In the genomic region with DNA sequence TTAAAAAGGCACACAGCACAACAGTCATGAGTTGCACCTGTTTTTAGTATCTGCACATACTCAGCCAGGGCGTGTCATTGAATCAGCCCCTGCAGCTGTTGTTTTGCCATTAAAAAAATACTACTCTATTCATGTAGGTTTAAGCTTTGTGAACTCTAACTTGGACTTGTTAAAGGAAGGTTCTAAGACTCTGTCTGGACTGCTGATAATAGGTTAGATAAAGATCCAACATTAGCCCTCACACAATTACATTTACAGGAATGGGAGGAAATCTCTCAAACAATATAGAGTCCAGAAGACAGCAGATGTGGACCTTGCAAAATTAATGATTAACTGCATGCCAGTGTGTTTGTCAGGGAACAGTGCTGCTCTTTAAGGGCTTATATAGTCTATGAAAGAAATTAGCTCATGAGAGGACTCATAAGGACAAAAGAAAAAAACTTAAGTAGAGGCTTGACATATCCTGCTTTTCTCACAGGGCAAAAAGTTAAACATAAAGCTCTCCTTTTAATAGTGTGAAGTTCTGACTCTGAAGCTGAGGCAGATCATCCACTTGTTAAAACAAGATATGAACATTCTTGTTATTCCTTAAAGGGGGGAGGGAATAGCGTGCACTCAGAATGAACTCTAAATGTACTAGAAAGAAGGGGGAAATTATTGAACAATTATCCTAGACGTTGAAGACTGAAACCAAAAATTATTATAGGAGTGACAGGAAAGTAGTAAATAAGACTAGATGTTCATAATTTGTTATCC, we compare ENCODE assay signal across 15 cellular contexts.
DNase-seq lines count a peak whose midpoint lies in the region; ATAC-seq and TF ChIP-seq lines count a peak whose summit lies in the region.
"Had no signal": no experiment of that assay in that cellular context is flagged by ENCODE, and none has a peak within 500 bp of the region (broad histone marks: within the 10 kb centered on the region; RNA-seq: fewer than 3 reads in every experiment).

No MANE protein-coding gene starts in this region.

- POLR2A ChIA-PET in T-cell (lab: Charles Lee), result no interaction called here

- TF ChIP-seq CTCF in heart left ventricle (IDR thresholded peaks at IDR 0.05) (no peak), right atrium auricular region (IDR thresholded peaks at IDR 0.05) (no peak), epithelial cell of esophagus (IDR thresholded peaks at IDR 0.05; ENCODE audit: insufficient read depth, low read depth, low read length, missing control alignments) (no peak), lung (IDR thresholded peaks at IDR 0.05; ENCODE audit: control extremely low read depth, extremely low read depth) (no peak), upper lobe of right lung (IDR thresholded peaks at IDR 0.05) (no peak)

- no peak overlapping the region for H3K4me3 Mint-ChIP-seq in T-cell
- H3K4me3 Mint-ChIP-seq: activated naive CD8-positive, alpha-beta T cell treated with anti-CD3 and anti-CD28 coated beads, Interleukin-2, amount 10 ng/mL, durations not matched to agents 7 days and 5 days; dendritic cell treated with granulocyte-macrophage colony-stimulating factor and Interleukin-4, amounts not matched to agents 40 ng/mL and 50 ng/mL, for 4 days had no signal

- intact Hi-C loops in heart left ventricle (cut with DNase I) (no loop called here), upper lobe of right lung (cut with DNase I) (no loop called here)

- no peak for TF ChIP-seq POLR2A in heart left ventricle (IDR thresholded peaks at IDR 0.05)

- peaks cover 4 to 33% (median 17%) of the 10 kb centered on the region in 12 donors for H3K4me1 ChIP-seq in heart left ventricle
- peaks cover 0 to 21% of the 10 kb centered on the region in 2 donors for H3K4me1 ChIP-seq in right atrium auricular region
- peaks cover 0 to 5% of the 10 kb centered on the region in 2 donors for H3K4me1 ChIP-seq in lung (ENCODE audit: control insufficient read depth in 2 of 2, insufficient read depth in 2 of 2, low read length in 2 of 2)
- H3K4me1 ChIP-seq in upper lobe of right lung, result no peaks in the 10 kb centered on the region
- H3K4me1 ChIP-seq: spleen, uterus had no signal

- H3K36me3 ChIP-seq in heart left ventricle, result no peaks in the 10 kb centered on the region
- H3K36me3 ChIP-seq in right atrium auricular region, result no peaks in the 10 kb centered on the region
- H3K36me3 ChIP-seq in lung (ENCODE audit: control insufficient read depth in 2 of 2, insufficient read depth in 2 of 2, low read length in 2 of 2), result no peaks in the 10 kb centered on the region
- H3K36me3 ChIP-seq in upper lobe of right lung, result no peaks in the 10 kb centered on the region
- H3K36me3 ChIP-seq: spleen, uterus had no signal

- H3K4me1 Mint-ChIP-seq in T-cell, result no peaks in the 10 kb centered on the region
- H3K4me1 Mint-ChIP-seq: activated naive CD8-positive, alpha-beta T cell treated with anti-CD3 and anti-CD28 coated beads, Interleukin-2, amount 10 ng/mL, durations not matched to agents 7 days and 5 days had no signal

- H3K9me3 ChIP-seq in heart left ventricle, result peaks cover 0 to 13% (median 0%) of the 10 kb centered on the region in 12 donors
- no peaks in the 10 kb centered on the region for H3K9me3 ChIP-seq in right atrium auricular region
- H3K9me3 ChIP-seq in lung (ENCODE audit: control insufficient read depth in 2 of 2, insufficient read depth in 1 of 2, low read length in 1 of 2), result peaks cover 1 to 3% of the 10 kb centered on the region in 2 donors
- H3K9me3 ChIP-seq in upper lobe of right lung, result no peaks in the 10 kb centered on the region
- H3K9me3 ChIP-seq: spleen, uterus had no signal

- no peaks in the 10 kb centered on the region for H3K27me3 ChIP-seq in heart left ventricle
- no peaks in the 10 kb centered on the region for H3K27me3 ChIP-seq in right atrium auricular region
- no peaks in the 10 kb centered on the region for H3K27me3 ChIP-seq in lung (ENCODE audit: control insufficient read depth, insufficient read depth)
- no peaks in the 10 kb centered on the region for H3K27me3 ChIP-seq in upper lobe of right lung
- H3K27me3 ChIP-seq: spleen, uterus had no signal

- no peak overlapping the region for H3K27ac Mint-ChIP-seq in T-cell
- H3K27ac Mint-ChIP-seq: activated naive CD8-positive, alpha-beta T cell treated with anti-CD3 and anti-CD28 coated beads, Interleukin-2, amount 10 ng/mL, durations not matched to agents 7 days and 5 days; dendritic cell treated with granulocyte-macrophage colony-stimulating factor and Interleukin-4, amounts not matched to agents 40 ng/mL and 50 ng/mL, for 4 days had no signal

- H3K4me3 ChIP-seq in heart left ventricle, result no peak overlapping the region
- no peak overlapping the region for H3K4me3 ChIP-seq in right atrium auricular region
- H3K4me3 ChIP-seq in epithelial cell of esophagus (ENCODE audit: low read length), result no peak overlapping the region
- no peak overlapping the region for H3K4me3 ChIP-seq in lung
- H3K4me3 ChIP-seq in upper lobe of right lung, result no peak overlapping the region
- H3K4me3 ChIP-seq: K562, spleen, uterus had no signal

- WGBS in heart left ventricle, 4 donors, result 26 to 50% (median 31%) methylated on average over 3 of the region's 3 CpGs
- WGBS in lung, 2 donors, result 49 to 70% methylated on average over 3 of the region's 3 CpGs

- DNase-seq in heart left ventricle (no peak), right atrium auricular region (ENCODE audit: low spot score) (no peak), epithelial cell of esophagus (ENCODE audit: low read depth) (peak; percentile 45), lung (ENCODE audit: low spot score) (no peak), upper lobe of right lung (no peak), T-cell (no peak)
- DNase-seq in activated CD8-positive, alpha-beta memory T cell treated with anti-CD3 and anti-CD28 coated beads for 24 hours, result no peak
- DNase-seq: activated naive CD8-positive, alpha-beta T cell treated with anti-CD3 and anti-CD28 coated beads, Interleukin-2, amount 10 ng/mL, durations not matched to agents 7 days and 5 days; EL; NCI-H187; spleen; uterus had no signal

- ATAC-seq in heart left ventricle (peak; percentile 40 to 83 (median 60)), lung (ENCODE audit: insufficient read depth, low FRiP score) (peak; percentile 47), upper lobe of right lung (peak; percentile 50), T-cell (replicated peaks in 1 of 4) (no peak), HG03521 (IDR thresholded peaks at IDR 0.05; ENCODE audit: unreplicated experiment) (no peak)
- ATAC-seq: K562 had no signal

- peak overlapping the region in 7 of 12 donors; percentile 5 to 76 (median 59) for H3K27ac ChIP-seq in heart left ventricle
- H3K27ac ChIP-seq in right atrium auricular region, result peak overlapping the region in 1 of 2 donors; percentile 26
- H3K27ac ChIP-seq in lung (ENCODE audit: low read depth in 1 of 2, low read length in 1 of 2), result no peak overlapping the region
- no peak overlapping the region for H3K27ac ChIP-seq in upper lobe of right lung
- H3K27ac ChIP-seq: spleen, uterus had no signal

- peaks cover 0 to 6% (median 0%) of the 10 kb centered on the region in 3 donors for H3K9me3 Mint-ChIP-seq in T-cell
- H3K9me3 Mint-ChIP-seq: activated naive CD8-positive, alpha-beta T cell treated with anti-CD3 and anti-CD28 coated beads, Interleukin-2, amount 10 ng/mL, durations not matched to agents 7 days and 5 days; dendritic cell treated with granulocyte-macrophage colony-stimulating factor and Interleukin-4, amounts not matched to agents 40 ng/mL and 50 ng/mL, for 4 days had no signal

- no peaks in the 10 kb centered on the region for H3K36me3 Mint-ChIP-seq in T-cell
- H3K36me3 Mint-ChIP-seq: activated naive CD8-positive, alpha-beta T cell treated with anti-CD3 and anti-CD28 coated beads, Interleukin-2, amount 10 ng/mL, durations not matched to agents 7 days and 5 days had no signal

- CTCF ChIA-PET in T-cell (lab: Charles Lee), result no interaction called here

- no peaks in the 10 kb centered on the region for H3K27me3 Mint-ChIP-seq in T-cell
- H3K27me3 Mint-ChIP-seq: dendritic cell treated with granulocyte-macrophage colony-stimulating factor and Interleukin-4, amounts not matched to agents 40 ng/mL and 50 ng/mL, for 4 days had no signal

Comparison
In these comparisons a context has a peak if more than half of its experiments do, and no peak if none do; other contexts are left out.
1. ATAC-seq: peak in heart left ventricle (4 of 4), lung (single experiment) and upper lobe of right lung (single experiment); none in T-cell (0 of 4) and HG03521 (single experiment).
2. H3K27ac ChIP-seq: peak in heart left ventricle (7 of 12); none in lung (0 of 2) and upper lobe of right lung (single experiment).